Comparison of ENCODE assay signal across 24 cellular contexts in the genomic region with DNA sequence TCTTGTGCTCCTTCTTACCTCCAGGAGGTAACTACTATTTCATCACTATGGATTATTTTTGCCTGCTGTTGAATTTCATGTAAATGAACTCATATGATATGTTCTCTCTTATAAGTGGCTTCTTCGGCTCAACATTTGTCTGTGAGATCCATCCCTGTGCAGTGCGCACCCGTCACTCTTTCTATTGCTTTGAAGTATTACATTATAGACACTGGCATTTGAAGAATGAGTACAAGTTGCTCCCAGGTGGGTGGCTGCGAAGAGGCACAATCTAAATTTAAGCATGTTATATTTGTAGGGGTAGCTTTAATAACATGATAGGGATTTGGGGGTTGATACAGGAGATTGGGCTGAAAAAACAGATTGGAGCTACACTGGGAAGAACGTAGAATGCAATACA.
"Had no signal": no experiment of that assay in that cellular context is flagged by ENCODE, and none has a peak within 500 bp of the region (broad histone marks: within the 10 kb centered on the region; RNA-seq: fewer than 3 reads in every experiment).

No MANE protein-coding gene starts in this region.

- H3K4me3 Mint-ChIP-seq: naive thymus-derived CD8-positive, alpha-beta T cell; natural killer cell treated with Interleukin-12 subunit alpha and Interleukin-12 subunit beta and Interleukin-15 and Interleukin-18, amount 100 ng/mL, for 72 hours; nephron progenitor cell; neural crest cell; stimulated activated effector memory CD8-positive, alpha-beta T cell treated with anti-CD3 and anti-CD28 coated beads, Interleukin-12 subunit alpha, Interleukin-12 subunit beta, amount 100 ng/mL, for 72 hours; stimulated activated naive B cell treated with anti-CD40 and anti-IgM and Interleukin-4, amounts not matched to agents 10 μg/mL and 1 μg/mL and 100 μg/mL, for 72 hours; stimulated activated naive CD8-positive, alpha-beta T cell treated with anti-CD3 and anti-CD28 coated beads, Interleukin-15, Interleukin-2, amounts not matched to agents 100 ng/mL and 50 ng/mL, for 24 hours had no signal

- H3K4me3 ChIP-seq: pancreas, prostate gland, right lobe of liver, sigmoid colon, stomach, thoracic aorta, thyroid gland, tibial nerve, vagina had no signal

- H3K27ac Mint-ChIP-seq: naive thymus-derived CD8-positive, alpha-beta T cell; natural killer cell treated with Interleukin-12 subunit alpha and Interleukin-12 subunit beta and Interleukin-15 and Interleukin-18, amount 100 ng/mL, for 72 hours; nephron progenitor cell; stimulated activated effector memory CD8-positive, alpha-beta T cell treated with anti-CD3 and anti-CD28 coated beads, Interleukin-12 subunit alpha, Interleukin-12 subunit beta, amount 100 ng/mL, for 72 hours; stimulated activated naive B cell treated with anti-CD40 and anti-IgM and Interleukin-4, amounts not matched to agents 10 μg/mL and 1 μg/mL and 100 μg/mL, for 72 hours; stimulated activated naive CD8-positive, alpha-beta T cell treated with anti-CD3 and anti-CD28 coated beads, Interleukin-15, Interleukin-2, amounts not matched to agents 100 ng/mL and 50 ng/mL, for 24 hours had no signal

- DNase-seq: naive thymus-derived CD8-positive, alpha-beta T cell; pancreas; right cardiac atrium; right lobe of liver; sigmoid colon; small intestine; stimulated activated CD4-positive, alpha-beta T cell treated with anti-CD3 and anti-CD28 coated beads, Interleukin-15, amount 100 ng/mL, for 24 hours; stimulated activated CD4-positive, alpha-beta T cell treated with anti-CD3 and anti-CD28 coated beads, Interleukin-2, amount 100 ng/mL, for 24 hours; stimulated activated CD4-positive, alpha-beta T cell treated with anti-CD3 and anti-CD28 coated beads, Interleukin-2, amount 100 ng/mL, for 48 hours; stimulated activated CD4-positive, alpha-beta T cell treated with anti-CD3 and anti-CD28 coated beads, Interleukin-4, amount 100 ng/mL, for 24 hours; stimulated activated naive B cell treated with anti-CD40 and anti-IgM and Interleukin-4, amounts not matched to agents 10 μg/mL and 1 μg/mL and 100 μg/mL, for 72 hours; stimulated activated naive CD4-positive, alpha-beta T cell treated with Interleukin-2 at 50 U/mL for 16 hours; stomach; thyroid gland; trophoblast cell had no signal

- H3K27me3 ChIP-seq: pancreas, right lobe of liver, stomach, thyroid gland, tibial nerve, vagina had no signal

- H3K4me1 Mint-ChIP-seq: naive thymus-derived CD8-positive, alpha-beta T cell; stimulated activated effector memory CD8-positive, alpha-beta T cell treated with anti-CD3 and anti-CD28 coated beads, Interleukin-12 subunit alpha, Interleukin-12 subunit beta, amount 100 ng/mL, for 72 hours; stimulated activated naive B cell treated with anti-CD40 and anti-IgM and Interleukin-4, amounts not matched to agents 10 μg/mL and 1 μg/mL and 100 μg/mL, for 72 hours had no signal

- H3K4me1 ChIP-seq: pancreas, prostate gland, right lobe of liver, sigmoid colon, stomach, tibial nerve, vagina had no signal

- ATAC-seq: naive thymus-derived CD8-positive, alpha-beta T cell; natural killer cell treated with Interleukin-12 subunit alpha and Interleukin-12 subunit beta and Interleukin-15 and Interleukin-18, amount 100 ng/mL, for 72 hours; pancreas; right cardiac atrium; right lobe of liver; stimulated activated effector memory CD8-positive, alpha-beta T cell treated with anti-CD3 and anti-CD28 coated beads, Interleukin-12 subunit alpha, Interleukin-12 subunit beta, amount 100 ng/mL, for 72 hours; stimulated activated naive B cell treated with anti-CD40 and anti-IgM and Interleukin-4, amounts not matched to agents 10 μg/mL and 1 μg/mL and 100 μg/mL, for 72 hours had no signal

- H3K27me3 Mint-ChIP-seq: natural killer cell treated with Interleukin-12 subunit alpha and Interleukin-12 subunit beta and Interleukin-15 and Interleukin-18, amount 100 ng/mL, for 72 hours; stimulated activated naive B cell treated with anti-CD40 and anti-IgM and Interleukin-4, amounts not matched to agents 10 μg/mL and 1 μg/mL and 100 μg/mL, for 72 hours; stimulated activated naive CD8-positive, alpha-beta T cell treated with anti-CD3 and anti-CD28 coated beads, Interleukin-15, Interleukin-2, amounts not matched to agents 100 ng/mL and 50 ng/mL, for 24 hours had no signal

- H3K9me3 ChIP-seq: pancreas, prostate gland, right lobe of liver, sigmoid colon, stomach, thoracic aorta, thyroid gland, tibial nerve, vagina had no signal

- H3K36me3 Mint-ChIP-seq: naive thymus-derived CD8-positive, alpha-beta T cell; natural killer cell treated with Interleukin-12 subunit alpha and Interleukin-12 subunit beta and Interleukin-15 and Interleukin-18, amount 100 ng/mL, for 72 hours; stimulated activated effector memory CD8-positive, alpha-beta T cell treated with anti-CD3 and anti-CD28 coated beads, Interleukin-12 subunit alpha, Interleukin-12 subunit beta, amount 100 ng/mL, for 72 hours; stimulated activated naive B cell treated with anti-CD40 and anti-IgM and Interleukin-4, amounts not matched to agents 10 μg/mL and 1 μg/mL and 100 μg/mL, for 72 hours had no signal

- H3K36me3 ChIP-seq: pancreas, prostate gland, right lobe of liver, sigmoid colon, stomach, thoracic aorta, thyroid gland, tibial nerve, vagina had no signal

- H3K27ac ChIP-seq: pancreas, prostate gland, right lobe of liver, sigmoid colon, stomach, thoracic aorta, thyroid gland, tibial nerve, vagina had no signal

- H3K9me3 Mint-ChIP-seq: naive thymus-derived CD8-positive, alpha-beta T cell; neural crest cell; stimulated activated naive CD8-positive, alpha-beta T cell treated with anti-CD3 and anti-CD28 coated beads, Interleukin-15, Interleukin-2, amounts not matched to agents 100 ng/mL and 50 ng/mL, for 24 hours had no signal
